Comparison of ENCODE assay signal across 16 cellular contexts in genomic region chr3:46411271-46411670, GRCh38. TPM values are rescaled to one million over a fixed set of nuclear protein-coding genes. Genes with fewer than 3 reads are reported as not detected.
"Had no signal": no experiment of that assay in that cellular context is flagged by ENCODE, and none has a peak within 500 bp of the region (broad histone marks: within the 10 kb centered on the region; RNA-seq: fewer than 3 reads in every experiment).

No MANE protein-coding gene starts in this region.

- H3K9me3 Mint-ChIP-seq: nephron; stimulated activated naive CD8-positive, alpha-beta T cell treated with anti-CD3 and anti-CD28 coated beads, Interleukin-15, Interleukin-2, amounts not matched to agents 100 ng/mL and 50 ng/mL, for 24 hours had no signal

- H3K27me3 ChIP-seq: cardiac muscle cell, right atrium auricular region, transverse colon had no signal

- H3K27ac Mint-ChIP-seq: activated CD4-positive, alpha-beta T cell treated with anti-CD3 and anti-CD28 coated beads for 36 hours; activated naive CD4-positive, alpha-beta T cell treated with anti-CD3 and anti-CD28 coated beads, Interleukin-2, amount 50 U/mL, for 72 hours; nephron; stimulated activated naive CD8-positive, alpha-beta T cell treated with anti-CD3 and anti-CD28 coated beads, Interleukin-15, Interleukin-2, amounts not matched to agents 100 ng/mL and 50 ng/mL, for 24 hours had no signal

- ATAC-seq: activated CD4-positive, alpha-beta T cell treated with anti-CD3 and anti-CD28 coated beads for 36 hours; activated naive CD4-positive, alpha-beta T cell treated with anti-CD3 and anti-CD28 coated beads, Interleukin-2, amount 50 U/mL, for 72 hours; left cardiac atrium had no signal

- H3K4me3 ChIP-seq: cardiac muscle cell, right atrium auricular region, skin epidermis, transverse colon had no signal

- DNase-seq: activated CD4-positive, alpha-beta T cell treated with anti-CD3 and anti-CD28 coated beads for 36 hours; activated CD4-positive, alpha-beta T cell treated with anti-CD3 and anti-CD28 coated beads, Interleukin-2, amount 50 U/mL, for 48 hours; activated gamma-delta T cell treated with Interleukin-2 at 50 U/mL for 16 hours; left cardiac atrium; nucleus accumbens; stimulated activated CD4-positive, alpha-beta T cell treated with anti-CD3 and anti-CD28 coated beads, Interleukin-15, amount 100 ng/mL, for 24 hours; stimulated activated CD4-positive, alpha-beta T cell treated with anti-CD3 and anti-CD28 coated beads, Interleukin-2, amount 100 ng/mL, for 48 hours; SW 1271; T-helper 2 cell; transverse colon had no signal

- H3K27ac ChIP-seq: cardiac muscle cell, right atrium auricular region, skin epidermis, transverse colon had no signal

- H3K27me3 Mint-ChIP-seq: stimulated activated naive CD8-positive, alpha-beta T cell treated with anti-CD3 and anti-CD28 coated beads, Interleukin-15, Interleukin-2, amounts not matched to agents 100 ng/mL and 50 ng/mL, for 24 hours had no signal

- H3K9me3 ChIP-seq: right atrium auricular region, transverse colon had no signal

- H3K4me3 Mint-ChIP-seq: activated CD4-positive, alpha-beta T cell treated with anti-CD3 and anti-CD28 coated beads for 36 hours; nephron; stimulated activated naive CD8-positive, alpha-beta T cell treated with anti-CD3 and anti-CD28 coated beads, Interleukin-15, Interleukin-2, amounts not matched to agents 100 ng/mL and 50 ng/mL, for 24 hours had no signal

- H3K36me3 ChIP-seq: cardiac muscle cell, right atrium auricular region, transverse colon had no signal

RNA-seq across cellular contexts. Expression of gene CCR5, which starts 40.5 kb away (rescaled TPM):
- total RNA-seq: cardiac muscle cell had no signal
- polyA plus RNA-seq: cardiac muscle cell had no signal

RNA-seq across cellular contexts. Expression of gene LTF, which starts 53.4 kb away (rescaled TPM):
- total RNA-seq: activated CD4-positive, alpha-beta T cell treated with anti-CD3 and anti-CD28 coated beads for 36 hours; activated naive CD4-positive, alpha-beta T cell treated with anti-CD3 and anti-CD28 coated beads, Interleukin-2, amount 50 U/mL, for 72 hours; cardiac muscle cell had no signal
- polyA plus RNA-seq: cardiac muscle cell had no signal

RNA-seq across cellular contexts. Expression of gene CCR2, which starts 57.4 kb away (rescaled TPM):
- total RNA-seq: cardiac muscle cell had no signal
- polyA plus RNA-seq: cardiac muscle cell had no signal
